1 cellular context compared by ENCODE assay signal in the genomic region with DNA sequence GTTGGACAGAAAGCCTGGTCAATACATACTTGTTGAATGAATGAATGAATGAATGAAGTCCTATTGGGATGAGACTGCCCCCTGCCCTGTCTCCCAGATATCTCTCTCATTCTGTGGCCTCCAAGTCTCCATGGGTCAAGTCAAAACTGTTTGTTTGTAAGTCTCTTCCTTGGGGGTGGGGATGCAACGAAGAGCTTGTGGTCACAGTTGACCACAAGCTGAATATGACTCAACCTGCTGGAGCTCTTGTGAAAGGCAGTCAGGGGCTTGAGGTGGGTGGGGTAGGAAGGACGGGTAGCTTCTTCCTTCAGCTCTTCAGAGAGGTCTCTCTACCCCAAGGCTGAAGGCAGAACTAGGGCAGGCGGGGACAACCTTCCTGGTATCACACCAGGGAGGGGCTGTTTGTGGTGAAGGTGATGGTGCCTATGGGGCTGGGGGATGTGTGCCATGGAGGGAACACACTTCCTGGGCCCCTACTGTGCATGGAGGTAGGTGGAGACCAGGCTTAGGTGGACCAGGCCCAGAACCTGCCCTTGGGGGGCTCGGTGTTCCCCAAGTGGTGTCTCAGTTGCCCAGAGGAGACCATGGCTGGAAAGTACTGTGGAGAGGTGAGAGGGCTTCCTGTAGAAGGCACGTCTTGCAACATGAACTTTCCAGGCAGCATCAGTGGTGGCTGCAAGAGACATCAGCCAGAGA.
TF ChIP-seq lines count a peak whose summit lies in the region.

No MANE protein-coding gene starts in this region.

TF ChIP-seq in K562, 482 proteins besides CTCF, POLR2A, EP300 and RAD21 (continued from another document):
- TF ChIP-seq, protein P1, sequence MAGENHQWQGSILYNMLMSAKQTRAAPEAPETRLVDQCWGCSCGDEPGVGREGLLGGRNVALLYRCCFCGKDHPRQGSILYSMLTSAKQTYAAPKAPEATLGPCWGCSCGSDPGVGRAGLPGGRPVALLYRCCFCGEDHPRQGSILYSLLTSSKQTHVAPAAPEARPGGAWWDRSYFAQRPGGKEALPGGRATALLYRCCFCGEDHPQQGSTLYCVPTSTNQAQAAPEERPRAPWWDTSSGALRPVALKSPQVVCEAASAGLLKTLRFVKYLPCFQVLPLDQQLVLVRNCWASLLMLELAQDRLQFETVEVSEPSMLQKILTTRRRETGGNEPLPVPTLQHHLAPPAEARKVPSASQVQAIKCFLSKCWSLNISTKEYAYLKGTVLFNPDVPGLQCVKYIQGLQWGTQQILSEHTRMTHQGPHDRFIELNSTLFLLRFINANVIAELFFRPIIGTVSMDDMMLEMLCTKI (IDR thresholded peaks at IDR 0.05; ENCODE audit: partially characterized antibody), result no peak
- TF ChIP-seq JUN (IDR thresholded peaks at IDR 0.05; ENCODE audit: borderline replicate concordance, low read depth, low read length), result peak; percentile 82; the same call in 1 of the 2 replicates
- TF ChIP-seq JUN (CRISPR knock-in tag; IDR thresholded peaks at IDR 0.05; ENCODE audit: borderline replicate concordance), result no peak
- TF ChIP-seq ELF1 (tag; IDR thresholded peaks at IDR 0.05), result peak; percentile 36; the same call in 1 of the 2 replicates
- TF ChIP-seq ZFPM2 (CRISPR knock-in tag; IDR thresholded peaks at IDR 0.05), result no peak
